In the genomic region with DNA sequence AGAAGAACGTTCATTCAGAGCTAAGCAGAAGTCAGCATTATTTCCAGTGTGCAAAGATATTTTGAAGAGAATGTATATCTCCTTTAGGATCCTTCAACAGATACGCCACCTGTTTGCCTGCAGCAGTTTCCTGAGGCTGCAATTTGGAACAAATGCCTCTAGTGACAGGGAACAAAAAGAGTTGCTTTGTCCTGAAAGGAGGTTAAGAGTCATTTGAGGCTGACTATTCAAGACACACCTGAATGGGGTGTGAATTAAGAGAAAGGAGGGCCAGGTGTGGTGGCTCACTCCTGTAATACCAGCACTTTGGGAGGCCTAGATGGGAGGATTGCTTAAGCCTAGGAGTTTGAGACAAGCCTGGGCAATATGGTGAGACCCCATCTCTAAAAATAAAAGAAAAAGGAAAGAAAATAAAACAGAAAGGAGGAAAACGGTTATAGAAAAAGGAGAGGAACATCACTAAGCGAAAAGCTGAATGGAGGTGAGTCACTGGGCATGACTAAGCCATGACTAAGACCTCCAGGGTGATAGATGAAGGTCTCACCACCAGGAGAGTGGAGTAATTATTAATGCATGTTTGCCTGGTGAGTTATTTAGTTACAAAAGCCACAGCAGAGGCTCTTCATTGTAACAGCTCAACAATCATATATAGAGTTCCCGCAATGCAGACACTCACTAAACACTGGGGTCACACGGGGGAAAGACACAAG, we compare ENCODE assay signal across 8 cellular contexts.
DNase-seq lines count a peak whose midpoint lies in the region; ATAC-seq and TF ChIP-seq lines count a peak whose summit lies in the region.

No MANE protein-coding gene starts in this region.

- H3K9me3 Mint-ChIP-seq in MCF 10A (ENCODE audit: unreplicated experiment): no peaks in the 10 kb centered on the region

- H3K9me3 ChIP-seq in breast epithelium (peaks cover 0 to 3% of the 10 kb centered on the region in 2 donors), body of pancreas (no peaks in the 10 kb centered on the region)

- DNase-seq in MCF 10A (ENCODE audit: unreplicated experiment) (peak; percentile 93), breast epithelium (ENCODE audit: low spot score in 2 of 2) (no peak), body of pancreas (no peak), GDM1 (lab: John Stamatoyannopoulos, UW) (no peak), T-helper 2 cell (no peak), lower leg skin (ENCODE audit: low spot score in 2 of 2) (no peak)
- peak; percentile 16 to 33 for DNase-seq in stimulated activated CD4-positive, alpha-beta T cell treated with anti-CD3 and anti-CD28 coated beads, Interleukin-2, amount 100 ng/mL, for 48 hours

- H3K36me3 ChIP-seq in breast epithelium (no peaks in the 10 kb centered on the region), body of pancreas (replicated peaks in 1 of 2; ENCODE audit: insufficient read depth in 1 of 2, low read depth in 2 of 2) (no peaks in the 10 kb centered on the region)

- H3K4me1 ChIP-seq in breast epithelium (no peaks in the 10 kb centered on the region), body of pancreas (no peaks in the 10 kb centered on the region)

- no TSS peak for BruUV-seq in MCF 10A (replicated peaks; lab: Mats Ljungman, UMichigan)

- H3K36me3 Mint-ChIP-seq in MCF 10A (ENCODE audit: insufficient read depth, unreplicated experiment): no peaks in the 10 kb centered on the region

- intact Hi-C loops in MCF 10A (cut with micrococcal nuclease) (loop anchor here (10.0 kb wide), 2 partner anchors 108 to 148 kb away; no protein-coding TSS in a partner anchor), breast epithelium (cut with DNase I; ENCODE audit: low total_unique reads) (no loop called here), body of pancreas (cut with DNase I) (no loop called here), lower leg skin (cut with DNase I; ENCODE audit: low total_unique reads) (no loop called here)

- TF ChIP-seq POLR2A in breast epithelium (IDR thresholded peaks at IDR 0.05) (no peak), body of pancreas (IDR thresholded peaks at IDR 0.05) (no peak), lower leg skin (IDR thresholded peaks at IDR 0.05) (no peak)

- H3K27me3 Mint-ChIP-seq in MCF 10A (ENCODE audit: insufficient read depth, unreplicated experiment): no peaks in the 10 kb centered on the region

- WGBS in body of pancreas, 2 donors: 33 to 38% methylated on average over 6 of the region's 6 CpGs
- WGBS in lower leg skin, 2 donors: 67 to 70% methylated on average over 6 of the region's 6 CpGs

- no peaks in the 10 kb centered on the region for H3K27me3 ChIP-seq in breast epithelium
- H3K27me3 ChIP-seq in body of pancreas: no peaks in the 10 kb centered on the region

- ATAC-seq in HG03196 (IDR thresholded peaks at IDR 0.05; ENCODE audit: unreplicated experiment): peak; percentile 96
- peak; percentile 63 for ATAC-seq in body of pancreas

- H3K27ac Mint-ChIP-seq in MCF 10A (ENCODE audit: low read depth, unreplicated experiment): peak overlapping the region; percentile 52

- TF ChIP-seq CTCF in MCF 10A (IDR thresholded peaks at IDR 0.05; ENCODE audit: unreplicated experiment) (no peak), breast epithelium (IDR thresholded peaks at IDR 0.05) (no peak), body of pancreas (IDR thresholded peaks at IDR 0.05) (no peak), lower leg skin (IDR thresholded peaks at IDR 0.05) (no peak)

- H3K4me1 Mint-ChIP-seq in MCF 10A (ENCODE audit: insufficient read depth, unreplicated experiment): peaks cover 15% of the 10 kb centered on the region

- H3K4me3 ChIP-seq in breast epithelium (no peak overlapping the region), body of pancreas (no peak overlapping the region), lower leg skin (ENCODE audit: low read depth, poor library complexity, severe bottlenecking) (no peak overlapping the region)

- no peak overlapping the region for H3K27ac ChIP-seq in breast epithelium
- peak overlapping the region in 2 of 4 donors; percentile 8 to 50 for H3K27ac ChIP-seq in body of pancreas

- CTCF ChIA-PET in MCF 10A (lab: Yijun Ruan, JAX): interaction anchor here (0.7 to 1.1 kb wide), 2 partner anchors 40 to 147 kb away, joined by 3 to 4 read pairs; no protein-coding TSS in a partner anchor

- H3K4me3 Mint-ChIP-seq in MCF 10A (ENCODE audit: unreplicated experiment): peak overlapping the region; percentile 38

- POLR2A ChIA-PET in MCF 10A (lab: Yijun Ruan, JAX): interaction anchor here (0.8 to 1.1 kb wide), 3 partner anchors 28 to 651 kb away, joined by 3 to 4 read pairs (median 3); no protein-coding TSS in a partner anchor

Comparison
In these comparisons a context has a peak if more than half of its experiments do, and no peak if none do; other contexts are left out.
1. DNase-seq: peak in MCF 10A (single experiment) and stimulated activated CD4-positive, alpha-beta T cell treated with anti-CD3 and anti-CD28 coated beads, Interleukin-2, amount 100 ng/mL, for 48 hours (2 of 2); none in breast epithelium (0 of 2), body of pancreas (0 of 4), GDM1 (single experiment), T-helper 2 cell (0 of 5) and lower leg skin (0 of 2).